Comparison of ENCODE assay signal across 1 cellular context in genomic region chr4:158201310-158201709, GRCh38.
TF ChIP-seq lines count a peak whose summit lies in the region.

No MANE protein-coding gene starts in this region.

TF ChIP-seq in H1, 55 proteins besides CTCF, POLR2A, EP300 and RAD21:
- no peak for TF ChIP-seq SP4 (IDR thresholded peaks at IDR 0.05; ENCODE audit: low read length)
- TF ChIP-seq RNF2 (IDR thresholded peaks at IDR 0.05; ENCODE audit: borderline replicate concordance, low read depth, low read length, missing control alignments, poor library complexity, severe bottlenecking) = no peak
- no peak for TF ChIP-seq MAX (IDR thresholded peaks at IDR 0.05)
- TF ChIP-seq SP2 (IDR thresholded peaks at IDR 0.05; ENCODE audit: low read length) = no peak
- TF ChIP-seq CEBPB (IDR thresholded peaks at IDR 0.05; ENCODE audit: low read depth, low read length) = no peak
- no peak for TF ChIP-seq BRCA1 (IDR thresholded peaks at IDR 0.05; ENCODE audit: low read depth, low read length)
- no peak for TF ChIP-seq CHD2 (IDR thresholded peaks at IDR 0.05; ENCODE audit: low read length)
- TF ChIP-seq BACH1 (IDR thresholded peaks at IDR 0.05; ENCODE audit: low read length) = no peak
- TF ChIP-seq SIX5 (IDR thresholded peaks at IDR 0.05; ENCODE audit: low read depth, low read length) = no peak
- TF ChIP-seq, protein P1, sequence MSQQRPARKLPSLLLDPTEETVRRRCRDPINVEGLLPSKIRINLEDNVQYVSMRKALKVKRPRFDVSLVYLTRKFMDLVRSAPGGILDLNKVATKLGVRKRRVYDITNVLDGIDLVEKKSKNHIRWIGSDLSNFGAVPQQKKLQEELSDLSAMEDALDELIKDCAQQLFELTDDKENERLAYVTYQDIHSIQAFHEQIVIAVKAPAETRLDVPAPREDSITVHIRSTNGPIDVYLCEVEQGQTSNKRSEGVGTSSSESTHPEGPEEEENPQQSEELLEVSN (IDR thresholded peaks at IDR 0.05) = no peak
- TF ChIP-seq YY1 (IDR thresholded peaks at IDR 0.05; ENCODE audit: low read depth, low read length) = no peak
- TF ChIP-seq NRF1 (IDR thresholded peaks at IDR 0.05; ENCODE audit: low read depth, low read length) = no peak
